ENCODE assay signal across 26 cellular contexts in the genomic region with DNA sequence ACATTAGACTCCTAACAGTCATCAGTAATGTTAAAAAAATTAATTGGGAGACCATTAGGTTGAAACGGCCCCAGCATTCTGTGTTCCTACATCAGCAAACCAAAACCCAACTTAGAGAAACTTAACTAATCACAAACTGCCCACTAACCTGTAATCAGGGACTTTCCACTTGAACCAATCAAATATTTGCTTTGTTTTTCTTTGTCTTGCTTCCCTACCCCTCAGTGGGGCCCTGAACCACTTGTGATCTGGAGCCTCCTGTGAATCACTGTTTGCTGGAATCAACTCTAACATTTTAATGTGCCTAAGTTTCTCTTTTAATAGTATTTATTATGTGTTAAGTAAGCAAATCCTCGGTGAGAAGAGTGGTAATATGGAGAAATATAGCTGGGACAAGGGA.
"Had no signal": no experiment of that assay in that cellular context is flagged by ENCODE, and none has a peak within 500 bp of the region (broad histone marks: within the 10 kb centered on the region; RNA-seq: fewer than 3 reads in every experiment).

No MANE protein-coding gene starts in this region.

- ATAC-seq: right cardiac atrium; stimulated activated naive B cell treated with anti-CD40 and anti-IgM and Interleukin-4, amounts not matched to agents 10 μg/mL and 1 μg/mL and 100 μg/mL, for 72 hours had no signal

- H3K4me3 Mint-ChIP-seq: activated CD4-positive, alpha-beta memory T cell treated with anti-CD3 and anti-CD28 coated beads for 36 hours; activated CD4-positive, alpha-beta T cell treated with anti-CD3 and anti-CD28 coated beads, Interleukin-2, amount 10 ng/mL, durations not matched to agents 24 days and 14 days; activated naive CD4-positive, alpha-beta T cell treated with anti-CD3 and anti-CD28 coated beads for 36 hours; activated naive CD8-positive, alpha-beta T cell treated with anti-CD3 and anti-CD28 coated beads for 36 hours; activated T-helper 1 cell treated with anti-CD3 and anti-CD28 coated beads, Interleukin-12 subunit alpha, Interleukin-12 subunit beta, Interleukin-2, Interleukin-4 antibody, amounts not matched to agents 30 ng/mL and 10 ng/mL and 1 ng/mL, durations not matched to agents 14 hours and 24 hours and 36 hours; brain; mesothelial cell of epicardium; neural crest cell; stimulated activated naive B cell treated with anti-CD40 and anti-IgM and Interleukin-4, amounts not matched to agents 10 μg/mL and 1 μg/mL and 100 μg/mL, for 72 hours had no signal

- H3K9me3 Mint-ChIP-seq: activated CD4-positive, alpha-beta memory T cell treated with anti-CD3 and anti-CD28 coated beads for 36 hours; activated CD4-positive, alpha-beta T cell treated with anti-CD3 and anti-CD28 coated beads, Interleukin-2, amount 10 ng/mL, durations not matched to agents 24 days and 14 days; activated naive CD4-positive, alpha-beta T cell treated with anti-CD3 and anti-CD28 coated beads for 36 hours; activated naive CD8-positive, alpha-beta T cell treated with anti-CD3 and anti-CD28 coated beads for 36 hours; activated T-helper 1 cell treated with anti-CD3 and anti-CD28 coated beads, Interleukin-12 subunit alpha, Interleukin-12 subunit beta, Interleukin-2, Interleukin-4 antibody, amounts not matched to agents 30 ng/mL and 10 ng/mL and 1 ng/mL, durations not matched to agents 14 hours and 24 hours and 36 hours; brain; mesothelial cell of epicardium; naive B cell; neural crest cell; stimulated activated naive B cell treated with anti-CD40 and anti-IgM and Interleukin-4, amounts not matched to agents 10 μg/mL and 1 μg/mL and 100 μg/mL, for 72 hours had no signal

- DNase-seq: activated CD4-positive, alpha-beta memory T cell treated with anti-CD3 and anti-CD28 coated beads for 36 hours; activated CD4-positive, alpha-beta T cell treated with anti-CD3 and anti-CD28 coated beads, Interleukin-2, amount 10 ng/mL, durations not matched to agents 24 days and 14 days; activated CD4-positive, CD25-positive, alpha-beta regulatory T cell treated with anti-CD3 and anti-CD28 coated beads, Interleukin-2, amount 50 U/mL, for 72 hours; activated CD8-positive, alpha-beta memory T cell treated with anti-CD3 and anti-CD28 coated beads, Interleukin-2, amount 50 U/mL, for 4 hours; activated effector memory CD4-positive, alpha-beta T cell treated with anti-CD3 and anti-CD28 coated beads, Interleukin-2, amount 50 U/mL, for 16 hours; activated naive CD4-positive, alpha-beta T cell treated with anti-CD3 and anti-CD28 coated beads for 36 hours; activated naive CD8-positive, alpha-beta T cell treated with anti-CD3 and anti-CD28 coated beads for 36 hours; activated T-cell treated with anti-CD3 and anti-CD28 coated beads, Interleukin-2, amount 50 U/mL, for 1 hour; adrenal gland; foreskin fibroblast; head of caudate nucleus; hippocampal formation; naive B cell; occipital lobe; right cardiac atrium; stimulated activated CD4-positive, alpha-beta T cell treated with anti-CD3 and anti-CD28 coated beads, Interleukin-15, amount 100 ng/mL, for 24 hours; stimulated activated CD4-positive, alpha-beta T cell treated with anti-CD3 and anti-CD28 coated beads, Interleukin-2, amount 100 ng/mL, for 24 hours; stimulated activated naive B cell treated with anti-CD40 and anti-IgM and Interleukin-4, amounts not matched to agents 10 μg/mL and 1 μg/mL and 100 μg/mL, for 72 hours; stomach; T-helper 2 cell; tibial artery had no signal

- H3K27ac Mint-ChIP-seq: activated CD4-positive, alpha-beta memory T cell treated with anti-CD3 and anti-CD28 coated beads for 36 hours; activated CD4-positive, alpha-beta T cell treated with anti-CD3 and anti-CD28 coated beads, Interleukin-2, amount 10 ng/mL, durations not matched to agents 24 days and 14 days; activated naive CD4-positive, alpha-beta T cell treated with anti-CD3 and anti-CD28 coated beads for 36 hours; activated naive CD8-positive, alpha-beta T cell treated with anti-CD3 and anti-CD28 coated beads for 36 hours; activated T-helper 1 cell treated with anti-CD3 and anti-CD28 coated beads, Interleukin-12 subunit alpha, Interleukin-12 subunit beta, Interleukin-2, Interleukin-4 antibody, amounts not matched to agents 30 ng/mL and 10 ng/mL and 1 ng/mL, durations not matched to agents 14 hours and 24 hours and 36 hours; brain; mesothelial cell of epicardium; naive B cell; stimulated activated naive B cell treated with anti-CD40 and anti-IgM and Interleukin-4, amounts not matched to agents 10 μg/mL and 1 μg/mL and 100 μg/mL, for 72 hours had no signal

- H3K4me1 Mint-ChIP-seq: activated CD4-positive, alpha-beta T cell treated with anti-CD3 and anti-CD28 coated beads, Interleukin-2, amount 10 ng/mL, durations not matched to agents 24 days and 14 days; naive B cell had no signal

- H3K27me3 ChIP-seq: adrenal gland, ascending aorta, tibial artery had no signal

- H3K4me3 ChIP-seq: adrenal gland, ascending aorta, stomach, tibial artery had no signal

- H3K27ac ChIP-seq: adrenal gland, ascending aorta, stomach, tibial artery had no signal

- H3K4me1 ChIP-seq: adrenal gland had no signal

- H3K9me3 ChIP-seq: adrenal gland, ascending aorta, stomach, tibial artery had no signal

- H3K36me3 Mint-ChIP-seq: activated CD4-positive, alpha-beta memory T cell treated with anti-CD3 and anti-CD28 coated beads for 36 hours; activated naive CD8-positive, alpha-beta T cell treated with anti-CD3 and anti-CD28 coated beads for 36 hours; brain; naive B cell; stimulated activated naive B cell treated with anti-CD40 and anti-IgM and Interleukin-4, amounts not matched to agents 10 μg/mL and 1 μg/mL and 100 μg/mL, for 72 hours had no signal

- H3K36me3 ChIP-seq: adrenal gland, ascending aorta, stomach, tibial artery had no signal
